Comparison of ENCODE assay signal across 8 cellular contexts in genomic region chrX:54044126-54044876, GRCh38. TPM values are rescaled to one million over a fixed set of nuclear protein-coding genes. Genes with fewer than 3 reads are reported as not detected.
DNase-seq lines count a peak whose midpoint lies in the region; ATAC-seq, FAIRE-seq and TF ChIP-seq lines count a peak whose summit lies in the region.

PHF8 (minus strand) TSS chrX:54044473; CDS start chrX:54042728, 1,745 bp downstream.

- no peaks in the 10 kb centered on the region for H3K9me3 ChIP-seq in neuronal stem cell (replicated peaks in 1 of 2; ENCODE audit: control insufficient read depth in 2 of 2, insufficient read depth in 1 of 2, low read depth in 1 of 2, low read length in 2 of 2)
- peaks cover 0 to 3% (median 0%) of the 10 kb centered on the region in 5 donors for H3K9me3 ChIP-seq in subcutaneous abdominal adipose tissue (ENCODE audit: control insufficient read depth in 5 of 5, low read length in 5 of 5)

- no peak within 1 kb of the TSS for H2BK12ac ChIP-seq in neuronal stem cell (ENCODE audit: low read length)

- no CpG with 5 or more reads among the region's 66 CpGs for WGBS in neuronal stem cell (ENCODE audit: extremely low coverage in 2 of 2, insufficient read length in 2 of 2, insufficient replicate concordance in 1 of 2), 2 donors

- FAIRE-seq in frontal cortex (lab: Jason Lieb, UNC) = no peak

- H2BK5ac ChIP-seq in neuronal stem cell (ENCODE audit: low read length) = no peak within 1 kb of the TSS

- no peaks in the 10 kb centered on the region for H3K79me1 ChIP-seq in neuronal stem cell (ENCODE audit: low read depth, low read length)

- H3K4me2 ChIP-seq in neuronal stem cell (ENCODE audit: insufficient read depth, low read length, poor library complexity, severe bottlenecking) = peak within 1 kb of the TSS; percentile 45

- H3K4ac ChIP-seq in neuronal stem cell (ENCODE audit: low read length) = no peak within 1 kb of the TSS

- H3K4me1 ChIP-seq in neuronal stem cell (ENCODE audit: control insufficient read depth in 2 of 2, insufficient read depth in 1 of 2, low read depth in 1 of 2, low read length in 2 of 2) (peaks cover 3% of the 10 kb centered on the region in 2 donors), subcutaneous abdominal adipose tissue (ENCODE audit: control insufficient read depth in 5 of 5, insufficient read depth in 5 of 5, low read length in 5 of 5) (peaks cover 3 to 17% (median 14%) of the 10 kb centered on the region in 5 donors)

- no peaks in the 10 kb centered on the region for H3K27me3 ChIP-seq in neuronal stem cell (ENCODE audit: control insufficient read depth in 3 of 3, insufficient read depth in 3 of 3, low read depth in 1 of 3, low read length in 3 of 3)
- peaks cover 0 to 3% (median 0%) of the 10 kb centered on the region in 5 donors for H3K27me3 ChIP-seq in subcutaneous abdominal adipose tissue (ENCODE audit: control insufficient read depth in 5 of 5, insufficient read depth in 4 of 5, low read length in 5 of 5)

- H3K9ac ChIP-seq in neuronal stem cell (ENCODE audit: low read depth, low read length, poor library complexity) (peak within 1 kb of the TSS; percentile 84), subcutaneous abdominal adipose tissue (ENCODE audit: low read length in 5 of 5) (peak within 1 kb of the TSS; percentile 81 to 90 (median 87))

- peak within 1 kb of the TSS; percentile 93 for H2AFZ ChIP-seq in neuronal stem cell (ENCODE audit: low read length)

- peak within 1 kb of the TSS; percentile 87 for H2BK120ac ChIP-seq in neuronal stem cell (ENCODE audit: low read depth, low read length)

- no peak within 1 kb of the TSS for H3K14ac ChIP-seq in neuronal stem cell (ENCODE audit: low read length)

- no peak within 1 kb of the TSS for H4K8ac ChIP-seq in neuronal stem cell (ENCODE audit: low read depth, low read length)

- H3K36me3 ChIP-seq in neuronal stem cell (replicated peaks in 1 of 2; ENCODE audit: control insufficient read depth in 2 of 2, insufficient read depth in 2 of 2, low read length in 2 of 2) = peaks cover 0 to 24% of the 10 kb centered on the region in 2 donors
- peaks cover 9 to 19% (median 10%) of the 10 kb centered on the region in 5 donors for H3K36me3 ChIP-seq in subcutaneous abdominal adipose tissue (ENCODE audit: control insufficient read depth in 5 of 5, insufficient read depth in 5 of 5, low read length in 5 of 5)

- no peak within 1 kb of the TSS for H4K91ac ChIP-seq in neuronal stem cell (ENCODE audit: low read depth, low read length, poor library complexity)

- H2AK5ac ChIP-seq in neuronal stem cell (ENCODE audit: low read depth, low read length) = no peak within 1 kb of the TSS

- H3K18ac ChIP-seq in neuronal stem cell (ENCODE audit: low read length) = peak within 1 kb of the TSS; percentile 96

- peak within 1 kb of the TSS; percentile 69 to 84 for H3K4me3 ChIP-seq in neuronal stem cell (ENCODE audit: low read length in 2 of 2)
- peak within 1 kb of the TSS; percentile 69 to 85 (median 75) for H3K4me3 ChIP-seq in subcutaneous abdominal adipose tissue (ENCODE audit: low read depth in 1 of 5, low read length in 5 of 5)

- H3K23ac ChIP-seq in neuronal stem cell (ENCODE audit: low read depth, low read length, poor library complexity) = no peak within 1 kb of the TSS

- DNase-seq in GM04504 (ENCODE audit: low read depth) = peak; percentile 80
- DNase-seq in NCI-H1092 (lab: John Stamatoyannopoulos, UW) = peak; percentile 94
- peak; percentile 93 for DNase-seq in activated naive CD4-positive, alpha-beta T cell treated with anti-CD3 and anti-CD28 coated beads, Interleukin-2, amount 50 U/mL, for 16 hours
- DNase-seq in frontal cortex (ENCODE audit: low spot score in 2 of 2) = peak; percentile 73 to 77
- DNase-seq in neuronal stem cell (ENCODE audit: low spot score) = peak; percentile 92

- H2BK15ac ChIP-seq in neuronal stem cell (ENCODE audit: low read length) = no peak within 1 kb of the TSS

- ATAC-seq in HG02610 (IDR thresholded peaks at IDR 0.05; ENCODE audit: unreplicated experiment) (peak; percentile 88), SK-N-SH treated with all-trans-retinoic acid at 6 μM for 48 hours (peak; percentile 90)

- H3K27ac ChIP-seq in neuronal stem cell (replicated peaks; ENCODE audit: low read length) (peak within 1 kb of the TSS; percentile 97), subcutaneous abdominal adipose tissue (ENCODE audit: low read depth, low read length) (peak within 1 kb of the TSS; percentile 91)

TF ChIP-seq in SK-N-SH treated with all-trans-retinoic acid at 6 μM for 48 hours, 23 proteins besides CTCF, POLR2A, EP300 and RAD21:
- TF ChIP-seq ZNF565 (CRISPR knock-in tag; conservative IDR thresholded peaks at IDR 0.05; ENCODE audit: low read depth) = no peak
- TF ChIP-seq BACH2 (CRISPR knock-in tag; IDR thresholded peaks at IDR 0.05; ENCODE audit: borderline replicate concordance) = no peak
- TF ChIP-seq CREB5 (CRISPR knock-in tag; IDR thresholded peaks at IDR 0.05; ENCODE audit: low read depth) = no peak
- TF ChIP-seq SNAI2 (CRISPR knock-in tag; IDR thresholded peaks at IDR 0.05) = peak; percentile 30; the same call in 1 of the 2 replicates
- no peak for TF ChIP-seq ISL1 (CRISPR knock-in tag; IDR thresholded peaks at IDR 0.05)
- TF ChIP-seq ZNF70 (CRISPR knock-in tag; IDR thresholded peaks at IDR 0.05) = 0 out of 2 replicates have a peak, but pooled peaks have one; percentile 3
- TF ChIP-seq, protein P1, sequence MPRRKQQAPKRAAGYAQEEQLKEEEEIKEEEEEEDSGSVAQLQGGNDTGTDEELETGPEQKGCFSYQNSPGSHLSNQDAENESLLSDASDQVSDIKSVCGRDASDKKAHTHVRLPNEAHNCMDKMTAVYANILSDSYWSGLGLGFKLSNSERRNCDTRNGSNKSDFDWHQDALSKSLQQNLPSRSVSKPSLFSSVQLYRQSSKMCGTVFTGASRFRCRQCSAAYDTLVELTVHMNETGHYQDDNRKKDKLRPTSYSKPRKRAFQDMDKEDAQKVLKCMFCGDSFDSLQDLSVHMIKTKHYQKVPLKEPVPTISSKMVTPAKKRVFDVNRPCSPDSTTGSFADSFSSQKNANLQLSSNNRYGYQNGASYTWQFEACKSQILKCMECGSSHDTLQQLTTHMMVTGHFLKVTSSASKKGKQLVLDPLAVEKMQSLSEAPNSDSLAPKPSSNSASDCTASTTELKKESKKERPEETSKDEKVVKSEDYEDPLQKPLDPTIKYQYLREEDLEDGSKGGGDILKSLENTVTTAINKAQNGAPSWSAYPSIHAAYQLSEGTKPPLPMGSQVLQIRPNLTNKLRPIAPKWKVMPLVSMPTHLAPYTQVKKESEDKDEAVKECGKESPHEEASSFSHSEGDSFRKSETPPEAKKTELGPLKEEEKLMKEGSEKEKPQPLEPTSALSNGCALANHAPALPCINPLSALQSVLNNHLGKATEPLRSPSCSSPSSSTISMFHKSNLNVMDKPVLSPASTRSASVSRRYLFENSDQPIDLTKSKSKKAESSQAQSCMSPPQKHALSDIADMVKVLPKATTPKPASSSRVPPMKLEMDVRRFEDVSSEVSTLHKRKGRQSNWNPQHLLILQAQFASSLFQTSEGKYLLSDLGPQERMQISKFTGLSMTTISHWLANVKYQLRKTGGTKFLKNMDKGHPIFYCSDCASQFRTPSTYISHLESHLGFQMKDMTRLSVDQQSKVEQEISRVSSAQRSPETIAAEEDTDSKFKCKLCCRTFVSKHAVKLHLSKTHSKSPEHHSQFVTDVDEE (CRISPR knock-in tag; IDR thresholded peaks at IDR 0.05) = no peak
- peak; percentile 65; the same call in 1 of the 2 replicates for TF ChIP-seq PPARA (CRISPR knock-in tag; IDR thresholded peaks at IDR 0.05; ENCODE audit: borderline replicate concordance)
- TF ChIP-seq ARNTL (CRISPR knock-in tag; IDR thresholded peaks at IDR 0.05; ENCODE audit: borderline replicate concordance, low read depth) = no peak
- peak; percentile 57; the same call in 1 of the 2 replicates for TF ChIP-seq ZFP30 (CRISPR knock-in tag; IDR thresholded peaks at IDR 0.05)
- no peak for TF ChIP-seq RARB (CRISPR knock-in tag; IDR thresholded peaks at IDR 0.05)

RNA-seq across cellular contexts. Expression of gene PHF8, which starts in this region (rescaled TPM):
- total RNA-seq in frontal cortex = 11.0 TPM
- 17.6 TPM for polyA plus RNA-seq in neuronal stem cell (2013, experiment 1 of 2)
- polyA plus RNA-seq in neuronal stem cell (2013, experiment 2 of 2) = 17.6 TPM

Comparison
In these comparisons a context has a peak if more than half of its experiments do, and no peak if none do; other contexts are left out.
1. Peak in every context shown above with its lines: DNase-seq, ATAC-seq, H3K4me3 ChIP-seq and H3K27ac ChIP-seq.